Comparison of ENCODE assay signal across 9 cellular contexts in the genomic region with DNA sequence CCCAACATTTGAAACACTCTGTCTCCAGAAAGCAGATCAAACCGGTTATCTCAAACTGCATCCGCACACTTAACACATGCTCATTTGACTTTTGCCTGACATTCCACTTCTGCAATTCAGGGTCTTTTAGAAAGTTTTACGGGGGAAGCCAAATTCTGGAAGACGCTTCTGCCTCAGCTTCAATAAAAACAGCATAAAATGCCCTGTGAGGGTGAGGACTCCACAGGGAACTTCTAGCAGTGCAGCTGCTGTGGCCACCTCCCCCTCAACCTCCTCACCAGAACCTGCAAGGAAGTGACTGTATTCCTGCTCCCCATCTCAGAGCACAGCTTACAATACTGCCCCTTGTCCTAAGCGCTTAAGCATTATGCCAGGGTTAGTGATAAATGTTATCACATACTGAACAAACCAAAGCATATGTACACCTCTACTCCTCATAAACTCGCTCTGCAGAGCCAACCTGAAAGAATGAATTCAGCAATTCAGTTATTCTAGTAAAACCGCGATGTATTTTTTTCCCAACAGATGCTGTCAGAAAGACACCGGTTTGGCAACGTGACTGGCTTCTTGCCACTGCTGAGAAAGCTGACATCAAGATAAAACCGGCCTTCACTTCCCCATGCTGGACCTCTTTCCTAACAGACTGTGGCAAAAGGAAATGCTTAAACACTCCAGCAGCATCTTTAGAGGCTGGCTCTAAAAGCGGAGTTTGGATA. TPM values are rescaled to one million over a fixed set of nuclear protein-coding genes. Genes with fewer than 3 reads are reported as not detected.
DNase-seq lines count a peak whose midpoint lies in the region; ATAC-seq, FAIRE-seq and TF ChIP-seq lines count a peak whose summit lies in the region.
"Had no signal": no experiment of that assay in that cellular context is flagged by ENCODE, and none has a peak within 500 bp of the region (broad histone marks: within the 10 kb centered on the region; RNA-seq: fewer than 3 reads in every experiment).

No MANE protein-coding gene starts in this region.

- no peak overlapping the region for H3K9ac ChIP-seq in SK-N-SH

- H3K27ac ChIP-seq in SK-N-SH (ENCODE audit: low read depth in 2 of 2, low read length in 1 of 2) (peak overlapping the region in 1 of 2 experiments; percentile 60; a peak in 2 of 4 replicates), pancreas (peak overlapping the region in 1 of 4 donors; percentile 21), A673 (ENCODE audit: low read depth, low read length, poor library complexity, severe bottlenecking) (no peak overlapping the region)

- no peaks in the 10 kb centered on the region for H3K9me3 ChIP-seq in SK-N-SH
- no peaks in the 10 kb centered on the region for H3K9me3 ChIP-seq in pancreas
- no peaks in the 10 kb centered on the region for H3K9me3 ChIP-seq in A673 (ENCODE audit: low read depth, low read length, poor library complexity, severe bottlenecking)

- no peak for TF ChIP-seq RAD21 in SK-N-SH (IDR thresholded peaks at IDR 0.05; ENCODE audit: low read length)

- ATAC-seq in pancreas (peak in 3 of 4 donors; percentile 64 to 83 (median 76)), GM21576 (IDR thresholded peaks at IDR 0.05; ENCODE audit: unreplicated experiment) (no peak)

- CTCF ChIA-PET in SK-N-SH (lab: Yijun Ruan, JAX): interaction anchor here (0.8 to 1.6 kb wide), 4 partner anchors 25 to 182 kb away, joined by 3 to 4 read pairs (median 4); no protein-coding TSS in a partner anchor
- CTCF ChIA-PET in A673 (lab: Charles Lee): no interaction called here

- H3K9me2 ChIP-seq in SK-N-SH: no peaks in the 10 kb centered on the region

- BruUV-seq in A673 (replicated peaks; lab: Mats Ljungman, UMichigan): no TSS peak

- DNase-seq in G401 (ENCODE audit: low spot score): peak; percentile 93
- no peak for DNase-seq in SK-N-SH
- peak; percentile 12 for DNase-seq in fibroblast of the conjunctiva (ENCODE audit: low read depth)
- DNase-seq in pancreas: peak in 2 of 6 donors; percentile 22 to 52
- no peak for DNase-seq in HPDE6-E6E7 (ENCODE audit: extremely low spot score)
- DNase-seq in A673 (ENCODE audit: low spot score): no peak
- no peak for DNase-seq in GM12892 (ENCODE audit: insufficient read length)

- H3K36me3 ChIP-seq in SK-N-SH (replicated peaks in 1 of 2; ENCODE audit: control insufficient read depth in 1 of 2, insufficient read depth in 2 of 2, low read length in 1 of 2) (peaks cover 2 to 3% of the 10 kb centered on the region in 2 experiments), pancreas (peaks cover 0 to 2% (median 0%) of the 10 kb centered on the region in 3 donors), A673 (ENCODE audit: insufficient read depth, low read length, poor library complexity, severe bottlenecking) (peaks cover under 1% of the 10 kb centered on the region)

- H4K20me1 ChIP-seq in SK-N-SH (ENCODE audit: insufficient read depth): no peaks in the 10 kb centered on the region

- POLR2A ChIA-PET in SK-N-SH (lab: Yijun Ruan, JAX) (no interaction called here), A673 (lab: Charles Lee; ENCODE audit: low non-redundant PET) (no interaction called here)

- WGBS in SK-N-SH (ENCODE audit: low lambda C conversion rate): 82% methylated on average over 12 of the region's 12 CpGs
- 35 to 40% methylated on average over 12 of the region's 12 CpGs for WGBS in pancreas, 2 donors

- in situ Hi-C loops in G401 (cut with HindIII; ENCODE audit: low sequenced_read_pairs): no loop called here

- no peak for TF ChIP-seq EP300 in SK-N-SH (IDR thresholded peaks at IDR 0.05; ENCODE audit: borderline replicate concordance in 1 of 2, low read depth in 1 of 2, low read length in 1 of 2)

- intact Hi-C loops in pancreas (cut with DNase I): no loop called here
- intact Hi-C loops in A673 (cut with micrococcal nuclease; ENCODE audit: unreplicated experiment): no loop called here

- H3K4me3 ChIP-seq in SK-N-SH (ENCODE audit: low read depth in 2 of 2, low read length in 1 of 2) (no peak overlapping the region), pancreas (no peak overlapping the region), A673 (ENCODE audit: low read depth, low read length, poor library complexity, severe bottlenecking) (no peak overlapping the region)

- no peak for FAIRE-seq in pancreas (lab: Jason Lieb, UNC)
- no peak for FAIRE-seq in GM12892 (lab: Jason Lieb, UNC)
- FAIRE-seq: TTC549 had no signal

- no peak overlapping the region for H2AFZ ChIP-seq in SK-N-SH (ENCODE audit: low read depth)

- no peaks in the 10 kb centered on the region for H3K27me3 ChIP-seq in SK-N-SH (ENCODE audit: insufficient read depth)
- H3K27me3 ChIP-seq in pancreas: no peaks in the 10 kb centered on the region
- H3K27me3 ChIP-seq in A673 (replicated peaks; ENCODE audit: insufficient read depth, low read depth, low read length, poor library complexity): no peaks in the 10 kb centered on the region

- H3F3A ChIP-seq in SK-N-SH (replicated peaks; ENCODE audit: insufficient read depth): no peaks in the 10 kb centered on the region

- TF ChIP-seq POLR2A in GM12892 (IDR thresholded peaks at IDR 0.05; ENCODE audit: low read depth, low read length): no peak

- no peak overlapping the region for H3K4me2 ChIP-seq in SK-N-SH

- no peaks in the 10 kb centered on the region for H3K79me2 ChIP-seq in SK-N-SH (ENCODE audit: insufficient read depth)

- TF ChIP-seq CTCF in SK-N-SH (IDR thresholded peaks at IDR 0.05) (no peak), pancreas (IDR thresholded peaks at IDR 0.05) (no peak), A673 (conservative IDR thresholded peaks at IDR 0.05; ENCODE audit: low read depth, low read length) (no peak)

- peaks cover 0 to 17% of the 10 kb centered on the region in 2 experiments; a peak in 2 of 4 replicates for H3K4me1 ChIP-seq in SK-N-SH (ENCODE audit: control insufficient read depth in 1 of 2, insufficient read depth in 2 of 2, low read depth in 1 of 2, low read length in 1 of 2)
- no peaks in the 10 kb centered on the region for H3K4me1 ChIP-seq in pancreas
- H3K4me1 ChIP-seq in A673 (ENCODE audit: insufficient read depth, low read length, poor library complexity, severe bottlenecking): no peaks in the 10 kb centered on the region

TF ChIP-seq in SK-N-SH, 30 proteins besides CTCF, POLR2A, EP300 and RAD21:
- 0 out of 2 replicates have a peak, but pooled peaks have one; percentile 16 for TF ChIP-seq NFIC (IDR thresholded peaks at IDR 0.05; ENCODE audit: borderline replicate concordance)
- no peak for TF ChIP-seq TAF1 (IDR thresholded peaks at IDR 0.05; ENCODE audit: borderline replicate concordance, low read depth, low read length)
- TF ChIP-seq TEAD4 (IDR thresholded peaks at IDR 0.05; ENCODE audit: borderline replicate concordance, insufficient read depth): no peak
- no peak for TF ChIP-seq FOXJ3 (CRISPR knock-in tag; IDR thresholded peaks at IDR 0.05)
- TF ChIP-seq RFX5 (IDR thresholded peaks at IDR 0.05; ENCODE audit: low read length): no peak

RNA-seq across cellular contexts. Expression of a gene that starts 52.2 kb away (rescaled TPM):
- total RNA-seq in G401 (2014; rRNA removed; shearing (Covaris generic)): 3.0 and 5.6 TPM in 2 replicates
- polyA plus RNA-seq in SK-N-SH (2012; rRNA removed): 1.9 and 2.7 TPM in 2 replicates
- 1.2 and 1.5 TPM in 2 replicates for polyA plus RNA-seq in SK-N-SH (2012; cell fraction: cytosol; rRNA removed)
- polyA plus RNA-seq in SK-N-SH (2012; cell fraction: nucleus; rRNA removed): 7.4 and 13.7 TPM in 2 replicates
- 1 to 10 TPM; 3.1 to 5.3 (median 3.3) TPM for total RNA-seq in pancreas
- polyA plus RNA-seq in pancreas: 1 to 10 TPM; 2.3 to 2.8 TPM
- total RNA-seq in A673 (2021): 17.9 and 18.1 TPM in 2 replicates
- 4.0 TPM for polyA plus RNA-seq in GM12892 (2012; ENCODE audit: missing spikeins)

RNA-seq across cellular contexts. Expression of a gene that starts 55.1 kb away (rescaled TPM):
- total RNA-seq in G401 (2014; rRNA removed; shearing (Covaris generic)): 34.2 and 37.5 TPM in 2 replicates
- 13.5 and 14.6 TPM in 2 replicates for polyA plus RNA-seq in SK-N-SH (2012; rRNA removed)
- polyA plus RNA-seq in SK-N-SH (2012; cell fraction: cytosol; rRNA removed): 8.4 and 11.8 TPM in 2 replicates
- polyA plus RNA-seq in SK-N-SH (2012; cell fraction: nucleus; rRNA removed): 38.6 and 43.5 TPM in 2 replicates
- 10 to 100 TPM; 11.0 to 18.3 (median 12.6) TPM for total RNA-seq in pancreas
- 10 to 100 TPM; 12.6 to 13.2 TPM for polyA plus RNA-seq in pancreas
- total RNA-seq in A673 (2021): 53.6 and 54.5 TPM in 2 replicates
- polyA plus RNA-seq in GM12892 (2012; ENCODE audit: missing spikeins): 11.6 TPM

Comparison
In these comparisons a context has a peak if more than half of its experiments do, and no peak if none do; other contexts are left out.
1. DNase-seq: peak in G401 (single experiment) and fibroblast of the conjunctiva (single experiment); none in SK-N-SH (single experiment), HPDE6-E6E7 (single experiment), A673 (single experiment) and GM12892 (single experiment).